In the genomic region with DNA sequence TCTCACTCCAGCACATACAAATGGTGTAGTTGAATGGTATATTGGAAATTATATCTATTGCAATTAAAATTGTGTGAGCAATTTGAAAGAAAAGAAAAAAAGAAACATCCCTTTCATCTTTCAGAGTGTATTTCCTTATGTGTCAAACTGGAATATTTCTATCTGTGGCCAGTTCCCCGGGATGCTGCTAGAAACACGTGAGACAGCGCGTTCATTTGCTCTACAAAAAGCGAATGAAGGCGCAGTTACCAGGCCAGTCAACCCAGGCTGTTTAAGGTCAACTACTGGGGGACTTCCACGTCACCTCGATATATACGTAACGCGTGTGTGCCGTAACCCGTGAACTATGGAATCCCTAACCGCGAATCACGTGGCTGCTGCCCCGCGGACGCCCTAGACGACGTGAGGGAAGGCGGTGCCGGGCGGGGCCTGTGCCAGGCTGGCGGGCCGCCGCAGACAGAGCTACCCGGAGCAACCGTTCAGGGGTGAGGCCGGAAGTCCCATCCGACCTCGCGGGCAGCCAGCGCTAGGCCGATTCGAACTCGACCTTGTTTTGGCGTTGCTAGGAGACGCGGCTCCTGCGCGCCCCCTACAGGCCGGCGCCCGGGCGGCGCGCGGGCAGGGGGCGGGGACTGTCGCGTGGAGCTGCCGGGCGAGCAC, we compare ENCODE assay signal across 8 cellular contexts. TPM values are rescaled to one million over a fixed set of nuclear protein-coding genes. Genes with fewer than 3 reads are reported as not detected.
A peak's percentile ranks its signal among the peaks of the same experiment; 100 is the strongest.
DNase-seq lines count a peak whose midpoint lies in the region; ATAC-seq, FAIRE-seq and TF ChIP-seq lines count a peak whose summit lies in the region.

No MANE protein-coding gene starts in this region.

- H3K9ac ChIP-seq in H1 (replicated peaks in 1 of 4; ENCODE audit: extremely low read depth in 1 of 4, low read depth in 3 of 4, low read length in 3 of 4) (peak overlapping the region in 2 of 4 experiments; percentile 76 to 81; a peak in 4 of 7 replicates), mesendoderm (ENCODE audit: low read length) (peak overlapping the region; percentile 52)

- no peaks in the 10 kb centered on the region for H3K36me3 ChIP-seq in CD4-positive, alpha-beta memory T cell (ENCODE audit: insufficient read depth, low read length)
- H3K36me3 ChIP-seq in H1 (ENCODE audit: control insufficient read depth in 2 of 4, insufficient read depth in 4 of 4, low read length in 3 of 4) (no peaks in the 10 kb centered on the region; a peak in 1 of 8 replicates), mesendoderm (ENCODE audit: control insufficient read depth, insufficient read depth, low read length) (no peaks in the 10 kb centered on the region)

- peak overlapping the region in 1 of 2 donors; percentile 89 for H3K4me3 ChIP-seq in CD4-positive, alpha-beta memory T cell (ENCODE audit: low read length in 2 of 2)
- peak overlapping the region; percentile 49 to 95 (median 88) for H3K4me3 ChIP-seq in H1 (ENCODE audit: extremely low read depth in 1 of 4, insufficient read depth in 2 of 4, low read depth in 3 of 4, low read length in 4 of 4)
- H3K4me3 ChIP-seq in mesendoderm (ENCODE audit: low read length), result no peak overlapping the region

- H2BK15ac ChIP-seq in H1 (ENCODE audit: low read length), result no peak overlapping the region
- no peak overlapping the region for H2BK15ac ChIP-seq in mesendoderm (replicated peaks; ENCODE audit: low read depth)

- peak overlapping the region; percentile 94 for H3K18ac ChIP-seq in H1 (ENCODE audit: extremely low read depth, low read length)
- no peak overlapping the region for H3K18ac ChIP-seq in mesendoderm (ENCODE audit: low read length)

- peak overlapping the region; percentile 82 for H2AFZ ChIP-seq in H1 (ENCODE audit: low read length)

- peaks cover 21% of the 10 kb centered on the region for H3K4me1 ChIP-seq in CD4-positive, alpha-beta memory T cell (ENCODE audit: insufficient read depth, low read length)
- H3K4me1 ChIP-seq in H1 (replicated peaks in 1 of 4; ENCODE audit: control insufficient read depth in 3 of 4, insufficient read depth in 4 of 4, low read length in 3 of 4) (peaks cover 0 to 7% (median 3%) of the 10 kb centered on the region in 4 experiments; a peak in 4 of 7 replicates), mesendoderm (ENCODE audit: control insufficient read depth, low read depth, low read length) (no peaks in the 10 kb centered on the region)

- H3K27me3 Mint-ChIP-seq in CD4-positive, alpha-beta memory T cell, result no peaks in the 10 kb centered on the region

- POLR2A ChIA-PET in CD4-positive, alpha-beta memory T cell (lab: Charles Lee; ENCODE audit: partially characterized antibody), result interaction anchor here (0.9 to 3.1 kb wide), 17 partner anchors 10 to 1746 kb away, joined by 3 to 33 read pairs (median 4); a partner anchor contains a TSS
- POLR2A ChIA-PET in H1 (lab: Charles Lee; ENCODE audit: partially characterized antibody), result interaction anchor here (1.0 to 2.7 kb wide), 10 partner anchors 10 to 568 kb away, joined by 3 to 10 read pairs (median 4); no protein-coding TSS in a partner anchor

- H3K27me3 ChIP-seq in CD4-positive, alpha-beta memory T cell (ENCODE audit: insufficient read depth, low read length), result no peaks in the 10 kb centered on the region
- H3K27me3 ChIP-seq in H1 (replicated peaks in 1 of 4; ENCODE audit: control insufficient read depth in 3 of 4, extremely low read depth in 1 of 4, insufficient read depth in 3 of 4, low read length in 3 of 4) (no peaks in the 10 kb centered on the region; a peak in 1 of 7 replicates), mesendoderm (ENCODE audit: insufficient read depth, low read length, poor library complexity) (no peaks in the 10 kb centered on the region)

- peak overlapping the region; percentile 84 to 100 (median 96) for H3K4me3 Mint-ChIP-seq in CD4-positive, alpha-beta memory T cell

- no peaks in the 10 kb centered on the region for H4K20me1 ChIP-seq in H1 (replicated peaks in 1 of 2; ENCODE audit: control insufficient read depth in 1 of 2, insufficient read depth in 2 of 2, low read length in 2 of 2)

- no peaks in the 10 kb centered on the region for H3K9me3 Mint-ChIP-seq in CD4-positive, alpha-beta memory T cell

- H4K8ac ChIP-seq in H1 (ENCODE audit: extremely low read depth, insufficient read depth, low read length), result peak overlapping the region; percentile 95
- no peak overlapping the region for H4K8ac ChIP-seq in mesendoderm (ENCODE audit: low read depth, low read length)

- CTCF ChIA-PET in CD4-positive, alpha-beta memory T cell (lab: Charles Lee; ENCODE audit: partially characterized antibody), result interaction anchor here (0.7 to 7.0 kb wide), 31 partner anchors 8 to 595 kb away, joined by 3 to 86 read pairs (median 5); no protein-coding TSS in a partner anchor
- CTCF ChIA-PET in H1 (lab: Charles Lee; ENCODE audit: partially characterized antibody), result interaction anchor here (0.6 to 10.0 kb wide), 82 partner anchors 10 to 594 kb away, joined by 3 to 82 read pairs (median 4); no protein-coding TSS in a partner anchor

- no peaks in the 10 kb centered on the region for H3K79me1 ChIP-seq in H1 (ENCODE audit: low read depth, low read length)
- no peaks in the 10 kb centered on the region for H3K79me1 ChIP-seq in mesendoderm (ENCODE audit: low read length)

- no peaks in the 10 kb centered on the region for H3K9me3 ChIP-seq in CD4-positive, alpha-beta memory T cell (ENCODE audit: control insufficient read depth in 1 of 2, low read length in 2 of 2)
- H3K9me3 ChIP-seq in H1 (ENCODE audit: insufficient read depth in 2 of 2, low read depth in 1 of 2, low read length in 1 of 2), result no peaks in the 10 kb centered on the region

- H3K4ac ChIP-seq in H1 (replicated peaks; ENCODE audit: insufficient read length, low read depth, low read length) (no peak overlapping the region), mesendoderm (ENCODE audit: low read depth, low read length) (no peak overlapping the region)

- 0 out of 3 replicates have a peak, but pooled peaks of 1 of the 2 experiments have one; percentile 52 for TF ChIP-seq POLR2A in H1 (IDR thresholded peaks at IDR 0.05; ENCODE audit: control extremely low read depth in 1 of 2, low read depth in 2 of 2, low read length in 2 of 2)

- peak; percentile 85 to 94 (median 89) for TF ChIP-seq CTCF in H1 (IDR thresholded peaks at IDR 0.05; ENCODE audit: control extremely low read depth in 1 of 3, insufficient read depth in 1 of 3, low read depth in 1 of 3, low read length in 3 of 3)

- no peak overlapping the region for H3K56ac ChIP-seq in H1 (replicated peaks; ENCODE audit: insufficient read length, low read depth, low read length)
- peak overlapping the region; percentile 68 for H3K56ac ChIP-seq in mesendoderm (ENCODE audit: low read length)

- H2BK12ac ChIP-seq in H1 (ENCODE audit: low read depth, low read length), result peak overlapping the region; percentile 91; the same call in 1 of the 2 replicates

- H3K27ac Mint-ChIP-seq in CD4-positive, alpha-beta memory T cell, result peak overlapping the region; percentile 91 to 99 (median 97)

- no peak overlapping the region for H3K14ac ChIP-seq in H1 (ENCODE audit: insufficient read length)

- peak in 1 of 2 experiments; percentile 87; a peak in 2 of 3 replicates for TF ChIP-seq EP300 in H1 (IDR thresholded peaks at IDR 0.05; ENCODE audit: borderline replicate concordance in 1 of 2, low read depth in 2 of 2, low read length in 2 of 2)

- H4K5ac ChIP-seq in H1 (ENCODE audit: insufficient read length, low read depth, low read length) (peak overlapping the region; percentile 7), mesendoderm (ENCODE audit: low read length) (no peak overlapping the region)

- H3K27ac ChIP-seq in CD4-positive, alpha-beta memory T cell (ENCODE audit: low read depth, low read length), result peak overlapping the region; percentile 94
- H3K27ac ChIP-seq in H1 (ENCODE audit: low read depth, low read length), result peak overlapping the region; percentile 5; the same call in 1 of the 2 replicates
- peak overlapping the region; percentile 77 for H3K27ac ChIP-seq in mesendoderm (ENCODE audit: low read depth, low read length)

- H4K91ac ChIP-seq in H1 (replicated peaks; ENCODE audit: insufficient read length, low read length), result peak overlapping the region; percentile 98

- DNase-seq in CD4-positive, alpha-beta memory T cell, result peak; percentile 98 to 99 (median 99)
- DNase-seq in HK-2 (ENCODE audit: unreplicated experiment) (peak; percentile 99), NCI-H82 treated with DMSO at 0.1 percent for 48 hours (lab: John Stamatoyannopoulos, UW; ENCODE audit: unreplicated experiment) (peak; percentile 41), H1 (ENCODE audit: low read depth in 1 of 2, low spot score in 2 of 2) (peak; percentile 92 to 99), mesendoderm (peak; percentile 97)
- DNase-seq in activated CD8-positive, alpha-beta memory T cell treated with anti-CD3 and anti-CD28 coated beads for 4 hours (ENCODE audit: low read depth in 2 of 2), result peak; percentile 85 to 88
- DNase-seq in stimulated activated CD8-positive, alpha-beta memory T cell treated with anti-CD3 and anti-CD28 coated beads, Interleukin-15, amount 100 ng/mL, for 1 hour (ENCODE audit: low read depth), result peak; percentile 81

- H2BK5ac ChIP-seq in H1 (ENCODE audit: low read depth, low read length) (peak overlapping the region; percentile 85), mesendoderm (ENCODE audit: low read length) (no peak overlapping the region)

- peak; percentile 14 to 47; a peak in 3 of 4 replicates for TF ChIP-seq RAD21 in H1 (IDR thresholded peaks at IDR 0.05 in 1 of 2, conservative IDR thresholded peaks at IDR 0.05 in 1 of 2; ENCODE audit: low read depth in 2 of 2, low read length in 2 of 2)

- H2BK120ac ChIP-seq in H1 (replicated peaks; ENCODE audit: low read depth, low read length) (no peak overlapping the region), mesendoderm (ENCODE audit: low read depth, low read length) (no peak overlapping the region)

- no peak overlapping the region for H2BK20ac ChIP-seq in H1 (ENCODE audit: low read length)

- intact Hi-C loops in CD4-positive, alpha-beta memory T cell (cut with micrococcal nuclease), result loop anchor here (1.0 to 10.0 kb wide), 9 partner anchors 11 to 1746 kb away; a partner anchor contains a TSS

- peaks cover 0 to 36% of the 10 kb centered on the region in 2 experiments; a peak in 3 of 4 replicates for H3K79me2 ChIP-seq in H1 (ENCODE audit: control insufficient read depth in 1 of 2, insufficient read depth in 2 of 2, low read length in 2 of 2)
- H3K79me2 ChIP-seq in mesendoderm (ENCODE audit: control insufficient read depth, insufficient read depth, low read length), result peaks cover 10% of the 10 kb centered on the region

- H3K23me2 ChIP-seq in H1 (ENCODE audit: low read depth, low read length), result no peaks in the 10 kb centered on the region; the same call in 1 of the 2 replicates

- ATAC-seq in GM19463 (IDR thresholded peaks at IDR 0.05; ENCODE audit: unreplicated experiment), result peak; percentile 70

- H2AK5ac ChIP-seq in H1 (ENCODE audit: low read depth, low read length) (no peak overlapping the region), mesendoderm (ENCODE audit: low read length) (no peak overlapping the region)

- no peak for FAIRE-seq in H1 (lab: Jason Lieb, UNC)

- no peak overlapping the region for H3K23ac ChIP-seq in H1 (ENCODE audit: insufficient read length)
- H3K23ac ChIP-seq in mesendoderm (ENCODE audit: low read length), result no peak overlapping the region

- H3K36me3 Mint-ChIP-seq in CD4-positive, alpha-beta memory T cell, result peaks cover 0 to 17% of the 10 kb centered on the region in 2 donors

- 11% methylated on average over 54 of the region's 54 CpGs; no CpG with 5 or more reads in 1 of the 2 experiments for WGBS in H1 (ENCODE audit: extremely low coverage in 1 of 2, insufficient coverage in 1 of 2, insufficient read length in 1 of 2, insufficient replicate concordance in 2 of 2, low coverage in 1 of 2, low lambda C conversion rate in 2 of 2, missing lambda C conversion rate in 1 of 2), 2 experiments
- WGBS in mesendoderm (ENCODE audit: extremely low coverage, insufficient coverage, low lambda C conversion rate), result no CpG with 5 or more reads among the region's 54 CpGs

- peaks cover 24 to 51% (median 35%) of the 10 kb centered on the region in 4 donors for H3K4me1 Mint-ChIP-seq in CD4-positive, alpha-beta memory T cell

- H3K4me2 ChIP-seq in H1 (ENCODE audit: insufficient read depth in 1 of 2, low read depth in 2 of 2, low read length in 2 of 2) (peak overlapping the region; percentile 42 to 92), mesendoderm (ENCODE audit: low read length) (peak overlapping the region; percentile 46)

RNA-seq across cellular contexts. Expression of a gene that starts 1.1 kb away (rescaled TPM):
- 10 to 100 TPM; 11.6 to 12.9 TPM for total RNA-seq in CD4-positive, alpha-beta memory T cell
- polyA plus RNA-seq in CD4-positive, alpha-beta memory T cell, result 100 to 1,000 TPM in 1 of 2 donors, 10 to 100 TPM in 1; 58.1 to 101 TPM
- total RNA-seq in H1 (2021; fragmentation: NEBNext Ultra II Directional; extraction: Animal tissue kit (Norgen Biotek cat#: 25700)), result 29.2 and 31.5 TPM in 2 replicates
- polyA plus RNA-seq in H1 (2011; rRNA removed), result 7.2 and 14.5 TPM in 2 replicates
- 17.1 TPM for polyA plus RNA-seq in H1 (2011; cell fraction: cytosol; rRNA removed)
- polyA plus RNA-seq in H1 (2011; cell fraction: nucleus; rRNA removed), result 3.7 TPM
- 19.7 to 40.3 TPM (median 22.8 TPM) in 4 replicates for polyA plus RNA-seq in H1 (2012, experiment 1 of 2)
- polyA plus RNA-seq in H1 (2012, experiment 2 of 2), result 5.4 TPM
- 33.9 TPM for polyA plus RNA-seq in H1 (2013, experiment 1 of 2)
- 34.8 TPM for polyA plus RNA-seq in H1 (2013, experiment 2 of 2)
- 11.7 and 12.4 TPM in 2 replicates for polyA minus RNA-seq in H1 (2011; rRNA and poly(A)+ RNA removed)
- polyA minus RNA-seq in H1 (2011; cell fraction: cytosol; rRNA and poly(A)+ RNA removed), result 11.4 TPM
- polyA minus RNA-seq in H1 (2011; cell fraction: nucleus; rRNA and poly(A)+ RNA removed), result 20.7 TPM
- 18.5 TPM for polyA plus RNA-seq in mesendoderm (2013, experiment 1 of 2)
- 21.7 TPM for polyA plus RNA-seq in mesendoderm (2013, experiment 2 of 2)

Comparison
In these comparisons a context has a peak if more than half of its experiments do, and no peak if none do; other contexts are left out.
1. DNase-seq: peak in every context shown above with its lines; median percentile 99 in CD4-positive, alpha-beta memory T cell; 99 in HK-2; 97 in mesendoderm; 96 in H1; 86 in activated CD8-positive, alpha-beta memory T cell treated with anti-CD3 and anti-CD28 coated beads for 4 hours; 81 in stimulated activated CD8-positive, alpha-beta memory T cell treated with anti-CD3 and anti-CD28 coated beads, Interleukin-15, amount 100 ng/mL, for 1 hour; 41 in NCI-H82 treated with DMSO at 0.1 percent for 48 hours.
2. H3K27ac ChIP-seq: peak in every context shown above with its lines; median percentile 94 in CD4-positive, alpha-beta memory T cell; 77 in mesendoderm; 5 in H1.